ENCODE assay signal across 8 cellular contexts in genomic region chr15:72197460-72198409, GRCh38. TPM values are rescaled to one million over a fixed set of nuclear protein-coding genes. Genes with fewer than 3 reads are reported as not detected.
DNase-seq lines count a peak whose midpoint lies in the region; ATAC-seq lines count a peak whose summit lies in the region.

Gene GRAMD2A, minus strand, starts transcription at chr15:72197787.

- H3K9me3 ChIP-seq in HUES6 (ENCODE audit: control insufficient read depth, insufficient read depth, low read depth, low read length) (no peaks in the 10 kb centered on the region), trophoblast cell (ENCODE audit: insufficient read depth, low read depth, low read length) (peaks cover 2% of the 10 kb centered on the region)

- H4K8ac ChIP-seq in trophoblast cell (ENCODE audit: low read depth, low read length): peak within 1 kb of the TSS; percentile 61

- H3K14ac ChIP-seq in trophoblast cell (ENCODE audit: low read length): peak within 1 kb of the TSS; percentile 45

- peak within 1 kb of the TSS; percentile 33 for H3K18ac ChIP-seq in trophoblast cell (ENCODE audit: low read length)

- H3K27me3 ChIP-seq in HUES6 (ENCODE audit: control insufficient read depth, insufficient read depth, low read length) (peaks cover 18% of the 10 kb centered on the region), trophoblast cell (ENCODE audit: insufficient read depth, low read length) (no peaks in the 10 kb centered on the region)

- peak within 1 kb of the TSS; percentile 45 for H4K91ac ChIP-seq in trophoblast cell (ENCODE audit: low read depth, low read length)

- H2BK120ac ChIP-seq in trophoblast cell (ENCODE audit: insufficient read depth, low read length, poor library complexity): peak within 1 kb of the TSS; percentile 21

- H3K4me3 ChIP-seq in HUES6 (ENCODE audit: low read depth, low read length) (peak within 1 kb of the TSS; percentile 77), trophoblast cell (ENCODE audit: low read depth, low read length) (peak within 1 kb of the TSS; percentile 73)

- peaks cover 11% of the 10 kb centered on the region; the same call in 1 of the 2 replicates for H3K4me1 ChIP-seq in HUES6 (ENCODE audit: control insufficient read depth, insufficient read depth, low read length)
- H3K4me1 ChIP-seq in trophoblast cell (ENCODE audit: control insufficient read depth in 1 of 2, insufficient read depth in 2 of 2, low read length in 2 of 2): peaks cover 4 to 13% of the 10 kb centered on the region in 2 experiments

- H3K9ac ChIP-seq in HUES6 (ENCODE audit: low read length) (peak within 1 kb of the TSS; percentile 52), trophoblast cell (ENCODE audit: low read length) (peak within 1 kb of the TSS; percentile 30)

- H4K12ac ChIP-seq in trophoblast cell (ENCODE audit: low read depth, low read length): peak within 1 kb of the TSS; percentile 56

- peak within 1 kb of the TSS; percentile 61 for H2AK5ac ChIP-seq in trophoblast cell (ENCODE audit: low read length)

- no peak within 1 kb of the TSS for H3K23ac ChIP-seq in trophoblast cell (ENCODE audit: low read length)

- peak; percentile 86 for DNase-seq in GM03348 (ENCODE audit: low spot score)
- DNase-seq in activated T-cell treated with anti-CD3 and anti-CD28 coated beads, Interleukin-2, amount 50 U/mL, for 48 hours: peak; percentile 60 to 67
- peak; percentile 71 for DNase-seq in glomerular visceral epithelial cell (ENCODE audit: extremely low spot score)
- DNase-seq in trophoblast cell: peak; percentile 32 to 57
- no peak for DNase-seq in KBM-7
- no peak for DNase-seq in activated gamma-delta T cell (lab: John Stamatoyannopoulos, UW)

- H2BK5ac ChIP-seq in trophoblast cell (ENCODE audit: low read depth, low read length, poor library complexity): peak within 1 kb of the TSS; percentile 15

- H3K4me2 ChIP-seq in trophoblast cell (ENCODE audit: low read length): peak within 1 kb of the TSS; percentile 75

- peak within 1 kb of the TSS; percentile 20 for H2BK12ac ChIP-seq in trophoblast cell (ENCODE audit: low read length)

- H3K79me2 ChIP-seq in trophoblast cell (ENCODE audit: control insufficient read depth, insufficient read depth, low read length, poor library complexity): peaks cover 2% of the 10 kb centered on the region

- ATAC-seq in HG03097 (IDR thresholded peaks at IDR 0.05; ENCODE audit: low FRiP score, unreplicated experiment): no peak

- H3K79me1 ChIP-seq in trophoblast cell (ENCODE audit: low read length): peaks cover 6% of the 10 kb centered on the region

- H3K36me3 ChIP-seq in HUES6 (ENCODE audit: control insufficient read depth, insufficient read depth, low read length): peaks cover 43% of the 10 kb centered on the region
- peaks cover 42 to 45% of the 10 kb centered on the region in 2 experiments for H3K36me3 ChIP-seq in trophoblast cell (ENCODE audit: control insufficient read depth in 1 of 2, insufficient read depth in 2 of 2, low read length in 2 of 2)

- in situ Hi-C loops in KBM-7 (cut with MboI; ENCODE audit: low pct_unique_long_range_greater_than_20kb, low sequenced_read_pairs): no loop called here

- no peak within 1 kb of the TSS for H3K4ac ChIP-seq in trophoblast cell (ENCODE audit: low read depth, low read length)

- no CpG with 5 or more reads among the region's 85 CpGs for WGBS in trophoblast cell (ENCODE audit: extremely low coverage, insufficient coverage, insufficient read length)

- H2AFZ ChIP-seq in trophoblast cell (ENCODE audit: insufficient read depth, low read length, poor library complexity): peak within 1 kb of the TSS; percentile 5

- no peak within 1 kb of the TSS for H3K27ac ChIP-seq in HUES6 (ENCODE audit: low read depth, low read length)
- H3K27ac ChIP-seq in trophoblast cell (ENCODE audit: low read depth, low read length): peak within 1 kb of the TSS; percentile 10

RNA-seq across cellular contexts. Expression of gene GRAMD2A, which starts in this region (rescaled TPM):
- polyA plus RNA-seq in trophoblast cell (2013): 11.9 and 13.4 TPM in 2 replicates

Comparison
In these comparisons a context has a peak if more than half of its experiments do, and no peak if none do; other contexts are left out.
1. DNase-seq: peak in GM03348 (single experiment), activated T-cell treated with anti-CD3 and anti-CD28 coated beads, Interleukin-2, amount 50 U/mL, for 48 hours (2 of 2), glomerular visceral epithelial cell (single experiment) and trophoblast cell (2 of 2); none in KBM-7 (single experiment) and activated gamma-delta T cell (single experiment).